In genomic region chr1:32263744-32264143, GRCh38 we compare ENCODE assay signal across 1 cellular context.
TF ChIP-seq lines count a peak whose summit lies in the region.

No MANE protein-coding gene starts in this region.

TF ChIP-seq in K562, 482 proteins besides CTCF, POLR2A, EP300 and RAD21:
- no peak for TF ChIP-seq CREB1 (IDR thresholded peaks at IDR 0.05)
- no peak for TF ChIP-seq CREB1 (CRISPR knock-in tag; IDR thresholded peaks at IDR 0.05)
- TF ChIP-seq ZNF280B (CRISPR knock-in tag; IDR thresholded peaks at IDR 0.05), result no peak
- no peak for TF ChIP-seq NR2C1 (IDR thresholded peaks at IDR 0.05)
- TF ChIP-seq NR2C1 (tag; IDR thresholded peaks at IDR 0.05), result no peak
- no peak for TF ChIP-seq ZNF668 (CRISPR knock-in tag; IDR thresholded peaks at IDR 0.05)
- TF ChIP-seq ZNF445 (CRISPR knock-in tag; IDR thresholded peaks at IDR 0.05; ENCODE audit: low read depth), result no peak
- no peak for TF ChIP-seq ZNF740 (CRISPR knock-in tag; IDR thresholded peaks at IDR 0.05)
- TF ChIP-seq ZNF740 (tag; IDR thresholded peaks at IDR 0.05), result no peak
- no peak for TF ChIP-seq CREB3L1 (IDR thresholded peaks at IDR 0.05; ENCODE audit: borderline replicate concordance, low read depth)
- TF ChIP-seq CBFB (CRISPR knock-in tag; IDR thresholded peaks at IDR 0.05), result no peak
- no peak for TF ChIP-seq IRF2 (CRISPR knock-in tag; IDR thresholded peaks at IDR 0.05)
- no peak for TF ChIP-seq YBX1 (IDR thresholded peaks at IDR 0.05)
- no peak for TF ChIP-seq CBFA2T3 (IDR thresholded peaks at IDR 0.05)
- TF ChIP-seq KDM1A (IDR thresholded peaks at IDR 0.05), result no peak
- TF ChIP-seq ZNF384 (IDR thresholded peaks at IDR 0.05; ENCODE audit: low read depth, low read length), result no peak
- no peak for TF ChIP-seq KAT8 (IDR thresholded peaks at IDR 0.05; ENCODE audit: low read depth)
- TF ChIP-seq ZNF436 (CRISPR knock-in tag; IDR thresholded peaks at IDR 0.05), result no peak
- TF ChIP-seq MITF (IDR thresholded peaks at IDR 0.05), result no peak
- TF ChIP-seq GATAD2B (IDR thresholded peaks at IDR 0.05; ENCODE audit: borderline replicate concordance), result no peak
- no peak for TF ChIP-seq PRDM10 (IDR thresholded peaks at IDR 0.05; ENCODE audit: partially characterized antibody)
- TF ChIP-seq, protein P1, sequence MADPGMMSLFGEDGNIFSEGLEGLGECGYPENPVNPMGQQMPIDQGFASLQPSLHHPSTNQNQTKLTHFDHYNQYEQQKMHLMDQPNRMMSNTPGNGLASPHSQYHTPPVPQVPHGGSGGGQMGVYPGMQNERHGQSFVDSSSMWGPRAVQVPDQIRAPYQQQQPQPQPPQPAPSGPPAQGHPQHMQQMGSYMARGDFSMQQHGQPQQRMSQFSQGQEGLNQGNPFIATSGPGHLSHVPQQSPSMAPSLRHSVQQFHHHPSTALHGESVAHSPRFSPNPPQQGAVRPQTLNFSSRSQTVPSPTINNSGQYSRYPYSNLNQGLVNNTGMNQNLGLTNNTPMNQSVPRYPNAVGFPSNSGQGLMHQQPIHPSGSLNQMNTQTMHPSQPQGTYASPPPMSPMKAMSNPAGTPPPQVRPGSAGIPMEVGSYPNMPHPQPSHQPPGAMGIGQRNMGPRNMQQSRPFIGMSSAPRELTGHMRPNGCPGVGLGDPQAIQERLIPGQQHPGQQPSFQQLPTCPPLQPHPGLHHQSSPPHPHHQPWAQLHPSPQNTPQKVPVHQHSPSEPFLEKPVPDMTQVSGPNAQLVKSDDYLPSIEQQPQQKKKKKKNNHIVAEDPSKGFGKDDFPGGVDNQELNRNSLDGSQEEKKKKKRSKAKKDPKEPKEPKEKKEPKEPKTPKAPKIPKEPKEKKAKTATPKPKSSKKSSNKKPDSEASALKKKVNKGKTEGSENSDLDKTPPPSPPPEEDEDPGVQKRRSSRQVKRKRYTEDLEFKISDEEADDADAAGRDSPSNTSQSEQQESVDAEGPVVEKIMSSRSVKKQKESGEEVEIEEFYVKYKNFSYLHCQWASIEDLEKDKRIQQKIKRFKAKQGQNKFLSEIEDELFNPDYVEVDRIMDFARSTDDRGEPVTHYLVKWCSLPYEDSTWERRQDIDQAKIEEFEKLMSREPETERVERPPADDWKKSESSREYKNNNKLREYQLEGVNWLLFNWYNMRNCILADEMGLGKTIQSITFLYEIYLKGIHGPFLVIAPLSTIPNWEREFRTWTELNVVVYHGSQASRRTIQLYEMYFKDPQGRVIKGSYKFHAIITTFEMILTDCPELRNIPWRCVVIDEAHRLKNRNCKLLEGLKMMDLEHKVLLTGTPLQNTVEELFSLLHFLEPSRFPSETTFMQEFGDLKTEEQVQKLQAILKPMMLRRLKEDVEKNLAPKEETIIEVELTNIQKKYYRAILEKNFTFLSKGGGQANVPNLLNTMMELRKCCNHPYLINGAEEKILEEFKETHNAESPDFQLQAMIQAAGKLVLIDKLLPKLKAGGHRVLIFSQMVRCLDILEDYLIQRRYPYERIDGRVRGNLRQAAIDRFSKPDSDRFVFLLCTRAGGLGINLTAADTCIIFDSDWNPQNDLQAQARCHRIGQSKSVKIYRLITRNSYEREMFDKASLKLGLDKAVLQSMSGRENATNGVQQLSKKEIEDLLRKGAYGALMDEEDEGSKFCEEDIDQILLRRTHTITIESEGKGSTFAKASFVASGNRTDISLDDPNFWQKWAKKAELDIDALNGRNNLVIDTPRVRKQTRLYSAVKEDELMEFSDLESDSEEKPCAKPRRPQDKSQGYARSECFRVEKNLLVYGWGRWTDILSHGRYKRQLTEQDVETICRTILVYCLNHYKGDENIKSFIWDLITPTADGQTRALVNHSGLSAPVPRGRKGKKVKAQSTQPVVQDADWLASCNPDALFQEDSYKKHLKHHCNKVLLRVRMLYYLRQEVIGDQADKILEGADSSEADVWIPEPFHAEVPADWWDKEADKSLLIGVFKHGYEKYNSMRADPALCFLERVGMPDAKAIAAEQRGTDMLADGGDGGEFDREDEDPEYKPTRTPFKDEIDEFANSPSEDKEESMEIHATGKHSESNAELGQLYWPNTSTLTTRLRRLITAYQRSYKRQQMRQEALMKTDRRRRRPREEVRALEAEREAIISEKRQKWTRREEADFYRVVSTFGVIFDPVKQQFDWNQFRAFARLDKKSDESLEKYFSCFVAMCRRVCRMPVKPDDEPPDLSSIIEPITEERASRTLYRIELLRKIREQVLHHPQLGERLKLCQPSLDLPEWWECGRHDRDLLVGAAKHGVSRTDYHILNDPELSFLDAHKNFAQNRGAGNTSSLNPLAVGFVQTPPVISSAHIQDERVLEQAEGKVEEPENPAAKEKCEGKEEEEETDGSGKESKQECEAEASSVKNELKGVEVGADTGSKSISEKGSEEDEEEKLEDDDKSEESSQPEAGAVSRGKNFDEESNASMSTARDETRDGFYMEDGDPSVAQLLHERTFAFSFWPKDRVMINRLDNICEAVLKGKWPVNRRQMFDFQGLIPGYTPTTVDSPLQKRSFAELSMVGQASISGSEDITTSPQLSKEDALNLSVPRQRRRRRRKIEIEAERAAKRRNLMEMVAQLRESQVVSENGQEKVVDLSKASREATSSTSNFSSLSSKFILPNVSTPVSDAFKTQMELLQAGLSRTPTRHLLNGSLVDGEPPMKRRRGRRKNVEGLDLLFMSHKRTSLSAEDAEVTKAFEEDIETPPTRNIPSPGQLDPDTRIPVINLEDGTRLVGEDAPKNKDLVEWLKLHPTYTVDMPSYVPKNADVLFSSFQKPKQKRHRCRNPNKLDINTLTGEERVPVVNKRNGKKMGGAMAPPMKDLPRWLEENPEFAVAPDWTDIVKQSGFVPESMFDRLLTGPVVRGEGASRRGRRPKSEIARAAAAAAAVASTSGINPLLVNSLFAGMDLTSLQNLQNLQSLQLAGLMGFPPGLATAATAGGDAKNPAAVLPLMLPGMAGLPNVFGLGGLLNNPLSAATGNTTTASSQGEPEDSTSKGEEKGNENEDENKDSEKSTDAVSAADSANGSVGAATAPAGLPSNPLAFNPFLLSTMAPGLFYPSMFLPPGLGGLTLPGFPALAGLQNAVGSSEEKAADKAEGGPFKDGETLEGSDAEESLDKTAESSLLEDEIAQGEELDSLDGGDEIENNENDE (IDR thresholded peaks at IDR 0.05; ENCODE audit: low read depth, low read length), result no peak
TF ChIP-seq in K562: peak in this region for 0.
